In the genomic region with DNA sequence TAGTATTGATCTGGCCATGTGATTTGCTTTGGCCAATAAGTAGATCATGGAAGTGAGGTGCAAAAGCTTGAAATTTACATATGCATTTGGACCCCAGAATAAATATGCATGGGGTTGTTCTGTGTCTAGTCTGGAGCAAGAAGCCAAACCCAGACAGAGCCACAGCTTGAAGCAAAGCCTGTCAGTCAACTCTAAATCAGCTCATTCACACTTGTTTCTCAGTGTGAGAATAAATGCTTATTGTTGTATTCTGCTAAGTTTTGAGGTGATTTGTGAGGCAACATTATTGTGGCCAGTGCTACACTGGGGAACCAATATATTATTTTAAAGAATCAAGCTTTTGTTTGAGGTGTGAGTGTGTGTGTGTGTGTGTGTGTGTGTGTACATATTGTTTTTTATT, we compare ENCODE assay signal across 21 cellular contexts. TPM values are rescaled to one million over a fixed set of nuclear protein-coding genes. Genes with fewer than 3 reads are reported as not detected.
A peak's percentile ranks its signal among the peaks of the same experiment; 100 is the strongest.
DNase-seq lines count a peak whose midpoint lies in the region; ATAC-seq, FAIRE-seq and TF ChIP-seq lines count a peak whose summit lies in the region.
"Had no signal": no experiment of that assay in that cellular context is flagged by ENCODE, and none has a peak within 500 bp of the region (broad histone marks: within the 10 kb centered on the region; RNA-seq: fewer than 3 reads in every experiment).

No MANE protein-coding gene starts in this region.

- no peaks in the 10 kb centered on the region for H3K4me1 ChIP-seq in K562 (replicated peaks in 1 of 2; ENCODE audit: control insufficient read depth in 2 of 2, insufficient read depth in 2 of 2, low read length in 2 of 2)
- H3K4me1 ChIP-seq: A549 had no signal

- no peak for TF ChIP-seq RAD21 in K562 (CRISPR knock-in tag; conservative IDR thresholded peaks at IDR 0.05 in 1 of 2, IDR thresholded peaks at IDR 0.05 in 1 of 2)

- no peaks in the 10 kb centered on the region; a peak in 1 of 5 replicates for H3K27me3 ChIP-seq in K562 (ENCODE audit: control insufficient read depth in 2 of 2, insufficient read depth in 2 of 2, low read length in 2 of 2)

- H3K4me2 ChIP-seq in K562 (ENCODE audit: insufficient read depth, low read length) = no peak overlapping the region
- H3K4me2 ChIP-seq: A549, GM23338, KMS-11 had no signal

- in situ Hi-C loops in K562 (cut with MboI) = no loop called here

- intact Hi-C loops in K562 (cut with micrococcal nuclease) = no loop called here

- no peaks in the 10 kb centered on the region for H3K9me1 ChIP-seq in K562 (ENCODE audit: control insufficient read depth, insufficient read depth, low read length)

- no peak overlapping the region for H3K27ac ChIP-seq in K562 (ENCODE audit: extremely low read depth, low read depth, low read length)
- H3K27ac ChIP-seq: 22Rv1, A549, C4-2B, KMS-11 had no signal

- H3K4me3 ChIP-seq in K562 = no peak overlapping the region
- H3K4me3 ChIP-seq: A549, GM23338 had no signal

- ATAC-seq in K562 (no peak), HG03039 (IDR thresholded peaks at IDR 0.05; ENCODE audit: unreplicated experiment) (no peak)
- ATAC-seq: A549, GM23338 had no signal

- TF ChIP-seq POLR2A in K562 (conservative IDR thresholded peaks at IDR 0.05) = no peak

- no TSS peak for BruUV-seq in K562 (replicated peaks; lab: Mats Ljungman, UMichigan)

- H4K20me1 ChIP-seq in K562 (replicated peaks; ENCODE audit: control insufficient read depth, insufficient read depth, low read length) = no peaks in the 10 kb centered on the region

- H3K36me3 ChIP-seq in K562 (ENCODE audit: control insufficient read depth, insufficient read depth, low read length) = no peaks in the 10 kb centered on the region

- no peaks in the 10 kb centered on the region for H3K9me3 ChIP-seq in K562 (replicated peaks; ENCODE audit: control insufficient read depth, insufficient read depth, low read depth, low read length)

- no peak for TF ChIP-seq CTCF in K562 (IDR thresholded peaks at IDR 0.05 in 2 of 3, conservative IDR thresholded peaks at IDR 0.05 in 1 of 3; ENCODE audit: insufficient read depth in 2 of 3, low read depth in 1 of 3, low read length in 3 of 3)

- POLR2A ChIA-PET in K562 (lab: Yijun Ruan, JAX) = interaction anchor here (0.7 kb wide), 1 partner anchor 17 kb away, joined by 3 read pairs; no protein-coding TSS in a partner anchor

- H3K9ac ChIP-seq in K562 (ENCODE audit: insufficient read depth in 1 of 2, low read depth in 2 of 2, low read length in 2 of 2) = no peak overlapping the region
- H3K9ac ChIP-seq: KMS-11 had no signal

- no peak for FAIRE-seq in K562 (lab: Jason Lieb, UNC)
- FAIRE-seq: A549, H54 had no signal

- DNase-seq in Ammon's horn (ENCODE audit: low spot score) = peak; percentile 17
- no peak for DNase-seq in K562 (ENCODE audit: extremely low read depth in 1 of 4, low spot score in 3 of 4)
- peak; percentile 76 for DNase-seq in medulla oblongata (ENCODE audit: extremely low spot score)
- peak; percentile 55 for DNase-seq in superior temporal gyrus (ENCODE audit: extremely low spot score)
- DNase-seq in stimulated activated CD4-positive, alpha-beta T cell treated with anti-CD3 and anti-CD28 coated beads, Interleukin-1b, Interleukin-23, amount 100 ng/mL, for 48 hours = no peak
- DNase-seq in NCI-H524 treated with DMSO at 0.1 percent for 48 hours (lab: John Stamatoyannopoulos, UW) = no peak
- DNase-seq: AML-193; CD4-positive, alpha-beta T cell; DMS153; DMS79; GDM1; HCEC 1CT had no signal

- H2AFZ ChIP-seq in K562 (ENCODE audit: low read depth, low read length) = no peak overlapping the region
- H2AFZ ChIP-seq: GM23338 had no signal

- CTCF ChIA-PET in K562 (lab: Yijun Ruan, JAX; ENCODE audit: low intra/inter-chr PET ratio) = interaction anchor here (0.6 kb wide), 1 partner anchor 25 kb away, joined by 3 read pairs; no protein-coding TSS in a partner anchor

- no peak for TF ChIP-seq EP300 in K562 (IDR thresholded peaks at IDR 0.05; ENCODE audit: low read length)

- no peaks in the 10 kb centered on the region for H3K79me2 ChIP-seq in K562 (ENCODE audit: control insufficient read depth, insufficient read depth, low read length)

RNA-seq across cellular contexts. Expression of gene PGLYRP3, which starts 12.2 kb away (rescaled TPM):
- not detected in 2 replicates for total RNA-seq in K562 (2011; cell fraction: chromatin; rRNA removed; ENCODE audit: low replicate concordance)
- not detected in 2 replicates for total RNA-seq in K562 (2011; cell fraction: nucleolus; rRNA removed)
- total RNA-seq in K562 (2011; cell fraction: nucleoplasm; rRNA removed) = not detected in 2 replicates
- not detected in 2 replicates for total RNA-seq in K562 (2014; rRNA removed)
- total RNA-seq in K562 (2014; rRNA removed; fragmentation: Illumina TruSeq; extraction: Trizol) = not detected in 2 replicates
- not detected in 2 replicates for total RNA-seq in K562 (2015; rRNA removed; fragmentation: Illumina TruSeq; extraction: Trizol)
- total RNA-seq in K562 (2021) = not detected in 2 replicates
- polyA plus RNA-seq in K562 (2011; rRNA removed) = not detected in 2 replicates
- polyA plus RNA-seq in K562 (2011; cell fraction: cytosol; rRNA removed) = not detected in 2 replicates
- polyA plus RNA-seq in K562 (2011; cell fraction: nucleus; rRNA removed) = not detected in 2 replicates
- 0.11 TPM in 1 of 2 replicates, not detected in the other for polyA plus RNA-seq in K562 (2012)
- polyA plus RNA-seq in K562 (2014; fragmentation: Illumina TruSeq; extraction: Trizol) = not detected in 2 replicates
- polyA plus RNA-seq in K562 (2014; fragmentation: Nextera tagmentation; extraction: Ambion mirVana) = not detected
- polyA plus RNA-seq in K562 (2014; rRNA removed) = not detected in 2 replicates
- not detected in 2 replicates for polyA minus RNA-seq in K562 (2011; rRNA and poly(A)+ RNA removed)
- polyA minus RNA-seq in K562 (2011; cell fraction: cytosol; rRNA and poly(A)+ RNA removed) = not detected in 2 replicates
- polyA minus RNA-seq in K562 (2011; cell fraction: nucleus; rRNA and poly(A)+ RNA removed) = not detected in 2 replicates
- total RNA-seq: CD4-positive, alpha-beta T cell; Daoy; GM23338; HT-29 had no signal
- polyA plus RNA-seq: A549, GM23338 had no signal

RNA-seq across cellular contexts. Expression of gene PGLYRP4, which starts 23.7 kb away (rescaled TPM):
- 0.23 and 0.37 TPM in 2 replicates for total RNA-seq in K562 (2011; cell fraction: chromatin; rRNA removed; ENCODE audit: low replicate concordance)
- not detected in 2 replicates for total RNA-seq in K562 (2011; cell fraction: nucleolus; rRNA removed)
- total RNA-seq in K562 (2011; cell fraction: nucleoplasm; rRNA removed) = not detected in 2 replicates
- total RNA-seq in K562 (2014; rRNA removed) (not detected in 2 replicates), K562 (2014; rRNA removed; fragmentation: Illumina TruSeq; extraction: Trizol) (not detected in 2 replicates), K562 (2015; rRNA removed; fragmentation: Illumina TruSeq; extraction: Trizol) (not detected in 2 replicates), K562 (2021) (0.13 and 0.22 TPM in 2 replicates)
- polyA plus RNA-seq in K562 (2011; rRNA removed) (0.06 and 0.08 TPM in 2 replicates), K562 (2014; fragmentation: Illumina TruSeq; extraction: Trizol) (0.07 TPM in 1 of 2 replicates, not detected in the other), K562 (2014; fragmentation: Nextera tagmentation; extraction: Ambion mirVana) (under 1 TPM in 1 of 2 experiments, not detected in 1; 0.11 TPM), K562 (2014; rRNA removed) (not detected in 2 replicates)
- 0.12 and 0.16 TPM in 2 replicates for polyA plus RNA-seq in K562 (2011; cell fraction: cytosol; rRNA removed)
- 0.22 and 0.55 TPM in 2 replicates for polyA plus RNA-seq in K562 (2011; cell fraction: nucleus; rRNA removed)
- 0.04 and 0.65 TPM in 2 replicates for polyA plus RNA-seq in K562 (2012)
- not detected in 2 replicates for polyA minus RNA-seq in K562 (2011; rRNA and poly(A)+ RNA removed)
- polyA minus RNA-seq in K562 (2011; cell fraction: cytosol; rRNA and poly(A)+ RNA removed) = not detected in 2 replicates
- polyA minus RNA-seq in K562 (2011; cell fraction: nucleus; rRNA and poly(A)+ RNA removed) = 0.11 and 0.27 TPM in 2 replicates
- total RNA-seq: CD4-positive, alpha-beta T cell; Daoy; GM23338; HT-29 had no signal
- polyA plus RNA-seq: A549, GM23338 had no signal

RNA-seq across cellular contexts. Expression of gene S100A9, which starts 32.7 kb away (rescaled TPM):
- total RNA-seq in K562 (2011; cell fraction: chromatin; rRNA removed; ENCODE audit: low replicate concordance) = not detected in 2 replicates
- total RNA-seq in K562 (2011; cell fraction: nucleolus; rRNA removed) = not detected in 2 replicates
- not detected in 2 replicates for total RNA-seq in K562 (2011; cell fraction: nucleoplasm; rRNA removed)
- total RNA-seq in K562 (2014; rRNA removed) (not detected in 2 replicates), K562 (2014; rRNA removed; fragmentation: Illumina TruSeq; extraction: Trizol) (not detected in 2 replicates), K562 (2015; rRNA removed; fragmentation: Illumina TruSeq; extraction: Trizol) (not detected in 2 replicates), K562 (2021) (0.34 and 0.80 TPM in 2 replicates)
- polyA plus RNA-seq in K562 (2011; rRNA removed) (not detected in 2 replicates), K562 (2014; fragmentation: Illumina TruSeq; extraction: Trizol) (not detected in 2 replicates), K562 (2014; fragmentation: Nextera tagmentation; extraction: Ambion mirVana) (not detected), K562 (2014; rRNA removed) (not detected in 2 replicates)
- polyA plus RNA-seq in K562 (2011; cell fraction: cytosol; rRNA removed) = not detected in 2 replicates
- not detected in 2 replicates for polyA plus RNA-seq in K562 (2011; cell fraction: nucleus; rRNA removed)
- polyA plus RNA-seq in K562 (2012) = not detected in 2 replicates
- polyA minus RNA-seq in K562 (2011; rRNA and poly(A)+ RNA removed) = not detected in 2 replicates
- not detected in 2 replicates for polyA minus RNA-seq in K562 (2011; cell fraction: cytosol; rRNA and poly(A)+ RNA removed)
- polyA minus RNA-seq in K562 (2011; cell fraction: nucleus; rRNA and poly(A)+ RNA removed) = not detected in 2 replicates
- total RNA-seq: Daoy, GM23338 had no signal
- polyA plus RNA-seq: GM23338 had no signal

RNA-seq across cellular contexts. Expression of gene S100A12, which starts 50.5 kb away (rescaled TPM):
- total RNA-seq in K562 (2011; cell fraction: chromatin; rRNA removed; ENCODE audit: low replicate concordance) = not detected in 2 replicates
- total RNA-seq in K562 (2011; cell fraction: nucleolus; rRNA removed) = not detected in 2 replicates
- not detected in 2 replicates for total RNA-seq in K562 (2011; cell fraction: nucleoplasm; rRNA removed)
- total RNA-seq in K562 (2014; rRNA removed) (not detected in 2 replicates), K562 (2014; rRNA removed; fragmentation: Illumina TruSeq; extraction: Trizol) (not detected in 2 replicates), K562 (2015; rRNA removed; fragmentation: Illumina TruSeq; extraction: Trizol) (not detected in 2 replicates), K562 (2021) (not detected in 2 replicates)
- polyA plus RNA-seq in K562 (2011; rRNA removed) (not detected in 2 replicates), K562 (2014; fragmentation: Illumina TruSeq; extraction: Trizol) (not detected in 2 replicates), K562 (2014; fragmentation: Nextera tagmentation; extraction: Ambion mirVana) (not detected), K562 (2014; rRNA removed) (not detected in 2 replicates)
- not detected in 2 replicates for polyA plus RNA-seq in K562 (2011; cell fraction: cytosol; rRNA removed)
- not detected in 2 replicates for polyA plus RNA-seq in K562 (2011; cell fraction: nucleus; rRNA removed)
- polyA plus RNA-seq in K562 (2012) = not detected in 2 replicates
- polyA minus RNA-seq in K562 (2011; rRNA and poly(A)+ RNA removed) = not detected in 2 replicates
- polyA minus RNA-seq in K562 (2011; cell fraction: cytosol; rRNA and poly(A)+ RNA removed) = not detected in 2 replicates
- not detected in 2 replicates for polyA minus RNA-seq in K562 (2011; cell fraction: nucleus; rRNA and poly(A)+ RNA removed)
- total RNA-seq: Daoy, GM23338, HT-29 had no signal
- polyA plus RNA-seq: A549, GM23338 had no signal

Comparison
In these comparisons a context has a peak if more than half of its experiments do, and no peak if none do; other contexts are left out.
1. DNase-seq: peak in Ammon's horn (single experiment), medulla oblongata (single experiment) and superior temporal gyrus (single experiment); none in K562 (0 of 4), stimulated activated CD4-positive, alpha-beta T cell treated with anti-CD3 and anti-CD28 coated beads, Interleukin-1b, Interleukin-23, amount 100 ng/mL, for 48 hours (single experiment) and NCI-H524 treated with DMSO at 0.1 percent for 48 hours (single experiment).